8 cellular contexts compared by ENCODE assay signal in the genomic region with DNA sequence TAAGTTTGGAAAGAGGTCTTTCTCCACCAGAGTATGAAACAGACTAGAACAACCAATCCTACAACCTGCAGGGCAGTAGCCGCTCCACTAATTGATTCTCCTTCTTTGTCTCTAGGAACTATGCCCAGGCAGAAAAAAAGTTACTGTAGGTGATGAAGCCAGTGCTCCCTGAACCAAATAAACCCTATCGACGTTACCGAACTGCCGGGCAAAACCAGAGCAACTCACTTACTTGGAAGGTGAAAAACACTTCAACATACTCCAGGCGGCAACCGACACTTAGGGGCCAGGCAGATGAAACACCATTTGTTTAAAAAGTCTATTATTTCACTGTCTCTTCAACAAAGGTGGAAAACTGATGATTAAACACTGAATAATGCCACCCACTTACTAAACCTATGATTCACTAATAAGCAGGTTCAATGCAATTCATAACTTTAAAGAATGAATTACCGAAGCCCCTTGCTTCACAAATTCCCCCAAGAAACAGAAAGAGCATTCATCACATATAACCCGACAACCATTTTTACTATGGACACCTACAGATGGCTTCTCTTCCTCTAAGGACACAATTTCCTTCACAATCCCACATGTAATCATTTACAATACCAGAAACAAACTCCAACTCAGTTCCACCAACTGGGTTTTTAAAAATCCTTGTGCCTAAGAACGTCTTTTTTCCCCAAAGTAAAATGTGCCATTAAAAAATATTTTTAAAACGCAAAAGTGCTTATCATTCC. TPM values are rescaled to one million over a fixed set of nuclear protein-coding genes. Genes with fewer than 3 reads are reported as not detected.
DNase-seq lines count a peak whose midpoint lies in the region; ATAC-seq lines count a peak whose summit lies in the region.

No MANE protein-coding gene starts in this region.

- intact Hi-C loops in sciatic nerve (cut with DNase I), result no loop called here

- H3K9me3 Mint-ChIP-seq in activated naive CD8-positive, alpha-beta T cell treated with anti-CD3 and anti-CD28 coated beads for 36 hours, result no peaks in the 10 kb centered on the region

- peak; percentile 24 for DNase-seq in EH (ENCODE audit: low read depth)
- peak; percentile 40 to 55 for DNase-seq in NCI-H526 (lab: John Stamatoyannopoulos, UW)
- DNase-seq in activated naive CD8-positive, alpha-beta T cell treated with anti-CD3 and anti-CD28 coated beads for 36 hours, result peak; percentile 19
- peak; percentile 55 for DNase-seq in islet precursor cell
- peak; percentile 47 for DNase-seq in stimulated activated CD4-positive, alpha-beta T cell treated with anti-CD3 and anti-CD28 coated beads, Interleukin-4, amount 100 ng/mL, for 1 hour
- DNase-seq in sciatic nerve (ENCODE audit: low spot score), result no peak

- no peaks in the 10 kb centered on the region for H3K27me3 Mint-ChIP-seq in activated naive CD8-positive, alpha-beta T cell treated with anti-CD3 and anti-CD28 coated beads for 36 hours

- peak overlapping the region; percentile 91 for H3K4me3 Mint-ChIP-seq in activated naive CD8-positive, alpha-beta T cell treated with anti-CD3 and anti-CD28 coated beads for 36 hours

- H3K36me3 Mint-ChIP-seq in activated naive CD8-positive, alpha-beta T cell treated with anti-CD3 and anti-CD28 coated beads for 36 hours, result peaks cover 8% of the 10 kb centered on the region

- peaks cover 54% of the 10 kb centered on the region for H3K4me1 Mint-ChIP-seq in activated naive CD8-positive, alpha-beta T cell treated with anti-CD3 and anti-CD28 coated beads for 36 hours

- ATAC-seq in HG02870 (IDR thresholded peaks at IDR 0.05; ENCODE audit: unreplicated experiment), result no peak
- no peak for ATAC-seq in sciatic nerve
- no peak for ATAC-seq in HG03378 (IDR thresholded peaks at IDR 0.05; ENCODE audit: unreplicated experiment)

- H3K27ac Mint-ChIP-seq in activated naive CD8-positive, alpha-beta T cell treated with anti-CD3 and anti-CD28 coated beads for 36 hours, result peak overlapping the region; percentile 95

RNA-seq across cellular contexts. Expression of a gene that starts 1.5 kb away (rescaled TPM):
- 10 to 100 TPM; 26.0 to 28.3 TPM for total RNA-seq in activated naive CD8-positive, alpha-beta T cell treated with anti-CD3 and anti-CD28 coated beads for 36 hours
- 59.6 TPM for total RNA-seq in sciatic nerve
